17 cellular contexts compared by ENCODE assay signal in genomic region chr2:33373986-33374385, GRCh38.
DNase-seq lines count a peak whose midpoint lies in the region; ATAC-seq and TF ChIP-seq lines count a peak whose summit lies in the region.
"Had no signal": no experiment of that assay in that cellular context is flagged by ENCODE, and none has a peak within 500 bp of the region (broad histone marks: within the 10 kb centered on the region; RNA-seq: fewer than 3 reads in every experiment).

No MANE protein-coding gene starts in this region.

- H3K36me3 Mint-ChIP-seq in activated CD4-positive, alpha-beta T cell treated with anti-CD3 and anti-CD28 coated beads, Interleukin-2, amount 10 ng/mL, durations not matched to agents 24 days and 14 days (ENCODE audit: low read depth): no peaks in the 10 kb centered on the region
- H3K36me3 Mint-ChIP-seq: activated naive CD8-positive, alpha-beta T cell treated with anti-CD3 and anti-CD28 coated beads for 36 hours; CD4-positive, alpha-beta memory T cell; IgD-negative memory B cell had no signal

- H3K4me3 Mint-ChIP-seq in activated CD4-positive, alpha-beta T cell treated with anti-CD3 and anti-CD28 coated beads, Interleukin-2, amount 10 ng/mL, durations not matched to agents 24 days and 14 days: no peak overlapping the region
- H3K4me3 Mint-ChIP-seq: activated CD8-positive, alpha-beta T cell treated with anti-CD3 and anti-CD28 coated beads for 36 hours; activated naive CD8-positive, alpha-beta T cell treated with anti-CD3 and anti-CD28 coated beads for 36 hours; activated T-cell treated with anti-CD3 and anti-CD28 coated beads, Interleukin-2, amount 50 U/mL, for 72 hours; CD4-positive, alpha-beta memory T cell; IgD-negative memory B cell had no signal

- 69% methylated on average over 5 of the region's 5 CpGs for WGBS in mammary epithelial cell (ENCODE audit: low coverage, missing lambda C conversion rate)
- 68 to 71% methylated on average over 5 of the region's 5 CpGs for WGBS in tibial nerve, 2 donors

- H3K9ac ChIP-seq in mammary epithelial cell (ENCODE audit: insufficient read depth, low read length): no peak overlapping the region

- no peaks in the 10 kb centered on the region for H3K9me3 Mint-ChIP-seq in activated CD4-positive, alpha-beta T cell treated with anti-CD3 and anti-CD28 coated beads, Interleukin-2, amount 10 ng/mL, durations not matched to agents 24 days and 14 days
- H3K9me3 Mint-ChIP-seq: activated CD8-positive, alpha-beta T cell treated with anti-CD3 and anti-CD28 coated beads for 36 hours; activated naive CD8-positive, alpha-beta T cell treated with anti-CD3 and anti-CD28 coated beads for 36 hours; activated T-cell treated with anti-CD3 and anti-CD28 coated beads, Interleukin-2, amount 50 U/mL, for 72 hours; CD4-positive, alpha-beta memory T cell; IgD-negative memory B cell had no signal

- intact Hi-C loops in mammary epithelial cell (cut with micrococcal nuclease) (loop anchor here (1.0 to 5.0 kb wide), 4 partner anchors 68 to 601 kb away; no protein-coding TSS in a partner anchor), left cardiac atrium (cut with DNase I) (loop anchor here in 1 of 2 donors (5.0 kb wide), 1 partner anchor 817 kb away; no protein-coding TSS in a partner anchor)
- intact Hi-C loops in activated CD4-positive, alpha-beta T cell treated with anti-CD3 and anti-CD28 coated beads, Interleukin-2, amount 10 ng/mL, durations not matched to agents 24 days and 14 days (cut with micrococcal nuclease): loop anchor here (2.0 to 10.0 kb wide), 4 partner anchors 208 to 819 kb away; no protein-coding TSS in a partner anchor

- no TSS peak for BruUV-seq in mammary epithelial cell (replicated peaks; lab: Mats Ljungman, UMichigan)

- no peaks in the 10 kb centered on the region for H3K4me1 Mint-ChIP-seq in activated CD4-positive, alpha-beta T cell treated with anti-CD3 and anti-CD28 coated beads, Interleukin-2, amount 10 ng/mL, durations not matched to agents 24 days and 14 days
- H3K4me1 Mint-ChIP-seq: activated naive CD8-positive, alpha-beta T cell treated with anti-CD3 and anti-CD28 coated beads for 36 hours; CD4-positive, alpha-beta memory T cell had no signal

- no peaks in the 10 kb centered on the region for H3K79me2 ChIP-seq in mammary epithelial cell (ENCODE audit: insufficient read depth, low read length)
- H3K79me2 ChIP-seq: hepatocyte had no signal

- in situ Hi-C loops in mammary epithelial cell (cut with MboI; ENCODE audit: low sequenced_read_pairs in 2 of 2): loop anchor here (10.0 kb wide), 1 partner anchor 339 kb away; no protein-coding TSS in a partner anchor

- H3K27me3 Mint-ChIP-seq in activated CD4-positive, alpha-beta T cell treated with anti-CD3 and anti-CD28 coated beads, Interleukin-2, amount 10 ng/mL, durations not matched to agents 24 days and 14 days: no peaks in the 10 kb centered on the region
- H3K27me3 Mint-ChIP-seq: activated CD8-positive, alpha-beta T cell treated with anti-CD3 and anti-CD28 coated beads for 36 hours; IgD-negative memory B cell had no signal

- no peak overlapping the region for H3K4me2 ChIP-seq in mammary epithelial cell (ENCODE audit: insufficient read depth, low read depth, low read length)
- H3K4me2 ChIP-seq: hepatocyte, smooth muscle cell had no signal

- DNase-seq in GM04504 (ENCODE audit: low read depth): peak; percentile 84
- DNase-seq in mammary epithelial cell: peak; percentile 5
- no peak for DNase-seq in left cardiac atrium
- no peak for DNase-seq in tibial nerve (ENCODE audit: low spot score in 2 of 2)
- no peak for DNase-seq in NCI-H187 (lab: John Stamatoyannopoulos, UW)
- DNase-seq in coronary artery (ENCODE audit: low spot score): no peak
- DNase-seq in activated CD4-positive, alpha-beta T cell treated with anti-CD3 and anti-CD28 coated beads, Interleukin-2, amount 10 ng/mL, durations not matched to agents 24 days and 14 days: no peak
- DNase-seq: activated CD8-positive, alpha-beta T cell treated with anti-CD3 and anti-CD28 coated beads for 36 hours; activated naive CD8-positive, alpha-beta T cell treated with anti-CD3 and anti-CD28 coated beads for 36 hours; activated T-cell treated with anti-CD3 and anti-CD28 coated beads, Interleukin-2, amount 50 U/mL, for 72 hours; CD4-positive, alpha-beta memory T cell; NCI-H748 treated with DMSO at 0.1 percent for 48 hours; ovary had no signal

- ATAC-seq in left cardiac atrium: peak; percentile 75 to 84
- ATAC-seq: activated CD8-positive, alpha-beta T cell treated with anti-CD3 and anti-CD28 coated beads for 36 hours; activated T-cell treated with anti-CD3 and anti-CD28 coated beads, Interleukin-2, amount 50 U/mL, for 72 hours; Panc1 had no signal

- CTCF ChIA-PET in mammary epithelial cell (lab: Charles Lee; ENCODE audit: low non-redundant PET): no interaction called here

- H3K4me1 ChIP-seq in mammary epithelial cell (ENCODE audit: insufficient read depth, low read length): no peaks in the 10 kb centered on the region
- peaks cover 0 to 47% (median 0%) of the 10 kb centered on the region in 4 donors for H3K4me1 ChIP-seq in tibial nerve

- dilution Hi-C loops in mammary epithelial cell (cut with HindIII; ENCODE audit: low sequenced_read_pairs): loop anchor here (5.0 kb wide), 1 partner anchor 92 kb away; no protein-coding TSS in a partner anchor

- H2AFZ ChIP-seq in mammary epithelial cell (ENCODE audit: low read depth, low read length): no peak overlapping the region
- H2AFZ ChIP-seq: hepatocyte had no signal

- H3K27ac ChIP-seq in mammary epithelial cell (ENCODE audit: insufficient read depth, low read depth, low read length) (no peak overlapping the region), tibial nerve (peak overlapping the region in 1 of 4 donors; percentile 56), coronary artery (peak overlapping the region in 1 of 2 donors; percentile 63)
- H3K27ac ChIP-seq: hepatocyte, ovary had no signal

- H3K9me3 ChIP-seq in mammary epithelial cell (replicated peaks; ENCODE audit: insufficient read depth, low read length) (no peaks in the 10 kb centered on the region), tibial nerve (no peaks in the 10 kb centered on the region)
- H3K9me3 ChIP-seq: ovary had no signal

- no peak for TF ChIP-seq POLR2A in tibial nerve (IDR thresholded peaks at IDR 0.05)

- H3K27me3 ChIP-seq in mammary epithelial cell (ENCODE audit: insufficient read depth, low read length) (no peaks in the 10 kb centered on the region), tibial nerve (no peaks in the 10 kb centered on the region)
- H3K27me3 ChIP-seq: hepatocyte, ovary had no signal

- H3K36me3 ChIP-seq in mammary epithelial cell (ENCODE audit: insufficient read depth, low read length) (no peaks in the 10 kb centered on the region), tibial nerve (no peaks in the 10 kb centered on the region)
- H3K36me3 ChIP-seq: ovary had no signal

- no peak for TF ChIP-seq CTCF in mammary epithelial cell (conservative IDR thresholded peaks at IDR 0.05 in 1 of 2, IDR thresholded peaks at IDR 0.05 in 1 of 2; ENCODE audit: extremely low read depth in 1 of 2, insufficient read depth in 1 of 2, low read depth in 1 of 2, low read length in 2 of 2)
- TF ChIP-seq CTCF in tibial nerve (IDR thresholded peaks at IDR 0.05): no peak
- TF ChIP-seq CTCF in coronary artery (IDR thresholded peaks at IDR 0.05): no peak

- TF ChIP-seq EP300 in tibial nerve (IDR thresholded peaks at IDR 0.05): peak; percentile 48 to 84

- H4K20me1 ChIP-seq in mammary epithelial cell (ENCODE audit: insufficient read depth, low read length): no peaks in the 10 kb centered on the region

- H3K4me3 ChIP-seq in mammary epithelial cell (replicated peaks in 1 of 3; ENCODE audit: insufficient read depth in 1 of 3, low read depth in 2 of 3, low read length in 3 of 3) (no peak overlapping the region), tibial nerve (no peak overlapping the region), coronary artery (no peak overlapping the region)
- H3K4me3 ChIP-seq: hepatocyte, ovary, smooth muscle cell had no signal

- no peak overlapping the region for H3K27ac Mint-ChIP-seq in activated CD4-positive, alpha-beta T cell treated with anti-CD3 and anti-CD28 coated beads, Interleukin-2, amount 10 ng/mL, durations not matched to agents 24 days and 14 days
- H3K27ac Mint-ChIP-seq: activated CD8-positive, alpha-beta T cell treated with anti-CD3 and anti-CD28 coated beads for 36 hours; activated naive CD8-positive, alpha-beta T cell treated with anti-CD3 and anti-CD28 coated beads for 36 hours; activated T-cell treated with anti-CD3 and anti-CD28 coated beads, Interleukin-2, amount 50 U/mL, for 72 hours; CD4-positive, alpha-beta memory T cell; IgD-negative memory B cell had no signal

Comparison
In these comparisons a context has a peak if more than half of its experiments do, and no peak if none do; other contexts are left out.
1. DNase-seq: peak in GM04504 (single experiment) and mammary epithelial cell (single experiment); none in left cardiac atrium (single experiment), tibial nerve (0 of 2), NCI-H187 (0 of 2), coronary artery (single experiment) and activated CD4-positive, alpha-beta T cell treated with anti-CD3 and anti-CD28 coated beads, Interleukin-2, amount 10 ng/mL, durations not matched to agents 24 days and 14 days (single experiment).